In the genomic region with DNA sequence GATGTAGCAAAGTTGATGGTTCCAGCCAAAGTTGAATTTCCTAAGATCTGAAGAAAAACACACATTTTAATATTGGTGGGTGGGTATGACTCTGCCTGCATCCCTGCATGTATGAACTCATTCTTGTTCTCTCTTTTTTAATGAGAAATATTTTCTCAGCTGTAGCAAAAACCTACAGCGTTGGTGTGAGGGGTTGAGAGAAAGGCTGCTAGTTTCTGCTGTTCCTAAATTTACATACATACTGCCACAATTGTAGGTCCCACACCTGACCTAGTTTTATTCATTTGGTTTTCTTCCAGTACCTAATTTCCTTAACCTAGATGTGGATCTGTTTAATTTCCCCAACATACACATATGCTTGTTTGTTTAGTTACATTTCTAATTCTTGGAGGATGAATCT, we compare ENCODE assay signal across 13 cellular contexts. TPM values are rescaled to one million over a fixed set of nuclear protein-coding genes. Genes with fewer than 3 reads are reported as not detected.
DNase-seq lines count a peak whose midpoint lies in the region; ATAC-seq and TF ChIP-seq lines count a peak whose summit lies in the region.
"Had no signal": no experiment of that assay in that cellular context is flagged by ENCODE, and none has a peak within 500 bp of the region (broad histone marks: within the 10 kb centered on the region; RNA-seq: fewer than 3 reads in every experiment).

No MANE protein-coding gene starts in this region.

- H2AFZ ChIP-seq in hepatocyte: no peak overlapping the region
- H2AFZ ChIP-seq in H9 (ENCODE audit: low read length): no peak overlapping the region

- H3K79me2 ChIP-seq in hepatocyte: peaks cover 54% of the 10 kb centered on the region
- H3K79me2 ChIP-seq in H9 (ENCODE audit: insufficient read depth, low read length): no peaks in the 10 kb centered on the region

- no peak overlapping the region for H3T11ph ChIP-seq in H9 (ENCODE audit: low read length)

- peaks cover 41% of the 10 kb centered on the region for H3K36me3 Mint-ChIP-seq in activated CD4-positive, alpha-beta memory T cell treated with anti-CD3 and anti-CD28 coated beads, Interleukin-2, amount 10 ng/mL, durations not matched to agents 7 days and 5 days (ENCODE audit: low read depth)
- no peaks in the 10 kb centered on the region; a peak in 1 of 7 replicates for H3K36me3 Mint-ChIP-seq in H9 (ENCODE audit: insufficient read depth in 1 of 3, low read depth in 3 of 3)

- no peak overlapping the region for H3K56ac ChIP-seq in H9 (ENCODE audit: insufficient read length, low read depth, low read length)

- H4K8ac ChIP-seq in H9 (replicated peaks; ENCODE audit: insufficient read length, low read depth, low read length): no peak overlapping the region

- H3K9ac ChIP-seq in H9 (ENCODE audit: extremely low read depth, insufficient read length, low read length): no peak overlapping the region

- no peaks in the 10 kb centered on the region for H3K27me3 ChIP-seq in hepatocyte
- no peaks in the 10 kb centered on the region for H3K27me3 ChIP-seq in stomach
- no peaks in the 10 kb centered on the region; the same call in 1 of the 2 replicates for H3K27me3 ChIP-seq in H9 (ENCODE audit: insufficient read depth, low read length)

- H3K4me3 ChIP-seq in GM12865 (ENCODE audit: low read depth, low read length): peak overlapping the region; percentile 65
- no peak overlapping the region for H3K4me3 ChIP-seq in hepatocyte
- no peak overlapping the region for H3K4me3 ChIP-seq in stomach
- no peak overlapping the region for H3K4me3 ChIP-seq in coronary artery
- H3K4me3 ChIP-seq: mucosa of descending colon, smooth muscle cell had no signal

- no peak overlapping the region for H2BK15ac ChIP-seq in H9 (ENCODE audit: low read depth, low read length)

- no peak overlapping the region for H2BK12ac ChIP-seq in H9 (ENCODE audit: insufficient read length, low read depth, low read length)

- DNase-seq in GM12865 (ENCODE audit: low read depth) (peak; percentile 50), hepatocyte (ENCODE audit: low spot score) (no peak), stomach (no peak), coronary artery (ENCODE audit: low spot score) (no peak), H9 (no peak), NCI-H510A treated with DMSO at 0.1 percent for 48 hours (lab: John Stamatoyannopoulos, UW) (no peak)
- DNase-seq in activated CD4-positive, alpha-beta memory T cell treated with anti-CD3 and anti-CD28 coated beads, Interleukin-2, amount 10 ng/mL, durations not matched to agents 7 days and 5 days: no peak
- DNase-seq: EL, NCI-H524 had no signal

- intact Hi-C loops in stomach (cut with DNase I; ENCODE audit: low total_unique reads): no loop called here

- no peak for ATAC-seq in HG02763 (IDR thresholded peaks at IDR 0.05; ENCODE audit: unreplicated experiment)
- ATAC-seq: mucosa of descending colon had no signal

- WGBS in hepatocyte (ENCODE audit: low lambda C conversion rate, missing lambda C conversion rate): 53% methylated on average over 1 of the region's 1 CpG
- WGBS in stomach, 5 donors: 34 to 50% (median 45%) methylated on average over 1 of the region's 1 CpG
- WGBS in H9 (ENCODE audit: extremely low coverage, insufficient read length, low lambda C conversion rate): no CpG with 5 or more reads among the region's 1 CpG

- H3K9me2 ChIP-seq in hepatocyte (replicated peaks; ENCODE audit: insufficient read depth): no peaks in the 10 kb centered on the region

- no peak overlapping the region for H2BK5ac ChIP-seq in H9 (ENCODE audit: insufficient read length, low read length)

- H3K4me1 ChIP-seq in hepatocyte (ENCODE audit: insufficient read depth) (peaks cover 47% of the 10 kb centered on the region), stomach (peaks cover 83 to 95% (median 93%) of the 10 kb centered on the region in 4 donors), H9 (ENCODE audit: insufficient read depth, low read length) (peaks cover 19% of the 10 kb centered on the region)

- H3K4ac ChIP-seq in H9 (ENCODE audit: low read depth, low read length): no peak overlapping the region

- H3K23me2 ChIP-seq in H9 (ENCODE audit: insufficient read length, low read depth, low read length, poor library complexity, severe bottlenecking): peaks cover 8% of the 10 kb centered on the region

- TF ChIP-seq CTCF in GM12865 (IDR thresholded peaks at IDR 0.05; ENCODE audit: insufficient read depth, low read depth, low read length, missing control alignments) (no peak), hepatocyte (IDR thresholded peaks at IDR 0.05; ENCODE audit: poor library complexity) (no peak), stomach (IDR thresholded peaks at IDR 0.05) (no peak), coronary artery (IDR thresholded peaks at IDR 0.05) (no peak), H9 (conservative IDR thresholded peaks at IDR 0.05) (no peak)

- TF ChIP-seq EP300 in stomach (IDR thresholded peaks at IDR 0.05): no peak

- no peak overlapping the region for H2BK120ac ChIP-seq in H9 (ENCODE audit: low read depth, low read length, poor library complexity, severe bottlenecking)

- POLR2A ChIA-PET in activated CD4-positive, alpha-beta memory T cell treated with anti-CD3 and anti-CD28 coated beads, Interleukin-2, amount 10 ng/mL, durations not matched to agents 7 days and 5 days (lab: Charles Lee): interaction anchor here (1.3 to 2.9 kb wide), 7 partner anchors 10 to 331 kb away, joined by 3 to 17 read pairs (median 4); partner anchors contain the start of genes FBXO24, LRCH4, MEPCE and SRRT

- peak overlapping the region; percentile 96 for H3K27ac Mint-ChIP-seq in activated CD4-positive, alpha-beta memory T cell treated with anti-CD3 and anti-CD28 coated beads, Interleukin-2, amount 10 ng/mL, durations not matched to agents 7 days and 5 days
- no peak overlapping the region; a peak in 1 of 7 replicates for H3K27ac Mint-ChIP-seq in H9

- H3K27ac ChIP-seq in hepatocyte (peak overlapping the region; percentile 93), stomach (peak overlapping the region in 4 of 5 donors; percentile 88 to 94 (median 90)), coronary artery (peak overlapping the region in 1 of 2 donors; percentile 95), H9 (ENCODE audit: insufficient read length, low read depth, low read length) (no peak overlapping the region)

- no peak overlapping the region for H4K5ac ChIP-seq in H9 (ENCODE audit: insufficient read length, low read depth, low read length)

- no peak overlapping the region for H3K23ac ChIP-seq in H9 (ENCODE audit: insufficient read length, low read depth, low read length)

- no peak overlapping the region for H4K91ac ChIP-seq in H9 (ENCODE audit: insufficient read length, low read depth, low read length)

- H3K4me2 ChIP-seq in hepatocyte (peak overlapping the region; percentile 57), H9 (ENCODE audit: insufficient read depth, insufficient read length, low read length) (no peak overlapping the region)
- H3K4me2 ChIP-seq: smooth muscle cell had no signal

- H3K4me3 Mint-ChIP-seq in activated CD4-positive, alpha-beta memory T cell treated with anti-CD3 and anti-CD28 coated beads, Interleukin-2, amount 10 ng/mL, durations not matched to agents 7 days and 5 days: peak overlapping the region; percentile 97
- no peak overlapping the region for H3K4me3 Mint-ChIP-seq in H9
- H3K4me3 Mint-ChIP-seq: dendritic cell treated with granulocyte-macrophage colony-stimulating factor and Interleukin-4, amounts not matched to agents 40 ng/mL and 50 ng/mL, for 4 days had no signal

- CTCF ChIA-PET in activated CD4-positive, alpha-beta memory T cell treated with anti-CD3 and anti-CD28 coated beads, Interleukin-2, amount 10 ng/mL, durations not matched to agents 7 days and 5 days (lab: Charles Lee): interaction anchor here (1.2 to 11.6 kb wide), 2 partner anchors 17 to 74 kb away, joined by 4 to 144 read pairs; no protein-coding TSS in a partner anchor

- H4K20me1 ChIP-seq in hepatocyte (ENCODE audit: insufficient read depth, poor library complexity, severe bottlenecking) (no peaks in the 10 kb centered on the region), H9 (ENCODE audit: control insufficient read depth, insufficient read depth, insufficient read length) (no peaks in the 10 kb centered on the region)

- H3K9me3 ChIP-seq in hepatocyte (ENCODE audit: low read depth) (no peaks in the 10 kb centered on the region), stomach (no peaks in the 10 kb centered on the region), H9 (ENCODE audit: control insufficient read depth, low read depth, low read length) (no peaks in the 10 kb centered on the region)
- H3K9me3 ChIP-seq: mucosa of descending colon had no signal

- no peaks in the 10 kb centered on the region for H3K27me3 Mint-ChIP-seq in activated CD4-positive, alpha-beta memory T cell treated with anti-CD3 and anti-CD28 coated beads, Interleukin-2, amount 10 ng/mL, durations not matched to agents 7 days and 5 days
- peaks cover 19% of the 10 kb centered on the region for H3K27me3 Mint-ChIP-seq in H9 (ENCODE audit: low read depth)
- H3K27me3 Mint-ChIP-seq: dendritic cell treated with granulocyte-macrophage colony-stimulating factor and Interleukin-4, amounts not matched to agents 40 ng/mL and 50 ng/mL, for 4 days had no signal

- no peak for TF ChIP-seq POLR2A in stomach (IDR thresholded peaks at IDR 0.05)

- H3K36me3 ChIP-seq in hepatocyte (replicated peaks; ENCODE audit: insufficient read depth, low read depth): no peaks in the 10 kb centered on the region
- no peaks in the 10 kb centered on the region for H3K36me3 ChIP-seq in stomach

- no peak overlapping the region for H3K18ac ChIP-seq in H9 (ENCODE audit: insufficient read length, low read depth, low read length)

- no peak overlapping the region for H2AK5ac ChIP-seq in H9 (ENCODE audit: insufficient read length, low read length)

- H3K79me1 ChIP-seq in H9 (ENCODE audit: insufficient read depth, low read depth, low read length, poor library complexity, severe bottlenecking): no peaks in the 10 kb centered on the region

- no peak overlapping the region for H3K14ac ChIP-seq in H9 (ENCODE audit: insufficient read depth, low read length)

- peaks cover 90% of the 10 kb centered on the region for H3K4me1 Mint-ChIP-seq in activated CD4-positive, alpha-beta memory T cell treated with anti-CD3 and anti-CD28 coated beads, Interleukin-2, amount 10 ng/mL, durations not matched to agents 7 days and 5 days
- peaks cover 76 to 81% of the 10 kb centered on the region in 2 experiments for H3K4me1 Mint-ChIP-seq in H9

- H2BK20ac ChIP-seq in H9 (ENCODE audit: low read depth, low read length, poor library complexity, severe bottlenecking): no peak overlapping the region

- no peaks in the 10 kb centered on the region for H3K9me3 Mint-ChIP-seq in activated CD4-positive, alpha-beta memory T cell treated with anti-CD3 and anti-CD28 coated beads, Interleukin-2, amount 10 ng/mL, durations not matched to agents 7 days and 5 days
- no peaks in the 10 kb centered on the region; a peak in 1 of 5 replicates for H3K9me3 Mint-ChIP-seq in H9
- H3K9me3 Mint-ChIP-seq: dendritic cell treated with granulocyte-macrophage colony-stimulating factor and Interleukin-4, amounts not matched to agents 40 ng/mL and 50 ng/mL, for 4 days had no signal

RNA-seq across cellular contexts. Expression of gene AGFG2, which starts 4.6 kb away (rescaled TPM):
- total RNA-seq in activated CD4-positive, alpha-beta memory T cell treated with anti-CD3 and anti-CD28 coated beads, Interleukin-2, amount 10 ng/mL, durations not matched to agents 7 days and 5 days: 10 to 100 TPM; 53.9 to 59.8 TPM
- total RNA-seq in hepatocyte (32.8 and 38.6 TPM in 2 replicates), stomach (100 to 1,000 TPM in 1 of 5 donors, 10 to 100 TPM in 3, 1 to 10 TPM in 1; 8.4 to 154 (median 16.4) TPM), H9 (2021) (11.2 and 12.7 TPM in 2 replicates)
- polyA plus RNA-seq in hepatocyte (33.3 and 53.7 TPM in 2 replicates), stomach (10 to 100 TPM in 2 of 3 donors, 1 to 10 TPM in 1; 7.9 to 11.0 (median 10.2) TPM)

RNA-seq across cellular contexts. Expression of gene SAP25, which starts 30.1 kb away (rescaled TPM):
- 10 to 100 TPM; 29.1 to 30.0 TPM for total RNA-seq in activated CD4-positive, alpha-beta memory T cell treated with anti-CD3 and anti-CD28 coated beads, Interleukin-2, amount 10 ng/mL, durations not matched to agents 7 days and 5 days
- not detected in 2 replicates for total RNA-seq in hepatocyte
- polyA plus RNA-seq in hepatocyte: 1.8 and 4.0 TPM in 2 replicates
- 1 to 10 TPM in 1 of 5 donors, under 1 TPM in 1, not detected in 3; 0.92 to 1.8 TPM for total RNA-seq in stomach
- polyA plus RNA-seq in stomach: 1 to 10 TPM; 1.4 to 4.7 (median 2.3) TPM
- 4.2 and 5.1 TPM in 2 replicates for total RNA-seq in H9 (2021)
- total RNA-seq: smooth muscle cell had no signal

RNA-seq across cellular contexts. Expression of gene LRCH4, which starts 42.3 kb away (rescaled TPM):
- 100 to 1,000 TPM; 199 to 204 TPM for total RNA-seq in activated CD4-positive, alpha-beta memory T cell treated with anti-CD3 and anti-CD28 coated beads, Interleukin-2, amount 10 ng/mL, durations not matched to agents 7 days and 5 days
- total RNA-seq in hepatocyte (34.0 and 40.3 TPM in 2 replicates), stomach (100 to 1,000 TPM in 3 of 5 donors, 10 to 100 TPM in 2; 23.7 to 263 (median 154) TPM), H9 (2021) (36.8 and 39.1 TPM in 2 replicates)
- polyA plus RNA-seq in hepatocyte (105 and 129 TPM in 2 replicates), stomach (10 to 100 TPM; 23.5 to 39.5 (median 26.0) TPM)

RNA-seq across cellular contexts. Expression of gene FBXO24, which starts 42.5 kb away (rescaled TPM):
- total RNA-seq in activated CD4-positive, alpha-beta memory T cell treated with anti-CD3 and anti-CD28 coated beads, Interleukin-2, amount 10 ng/mL, durations not matched to agents 7 days and 5 days: 1 to 10 TPM; 1.8 to 2.7 TPM
- total RNA-seq in hepatocyte (1.1 and 1.4 TPM in 2 replicates), stomach (under 1 TPM in 3 of 5 donors, not detected in 2; 0.37 to 0.45 (median 0.43) TPM), H9 (2021) (0.85 and 1.3 TPM in 2 replicates)
- polyA plus RNA-seq in hepatocyte (0.49 and 1.6 TPM in 2 replicates), stomach (under 1 TPM in 2 of 3 donors, not detected in 1; 0.44 to 0.88 TPM)

RNA-seq across cellular contexts. Expression of gene PCOLCE, which starts 58.6 kb away (rescaled TPM):
- total RNA-seq in activated CD4-positive, alpha-beta memory T cell treated with anti-CD3 and anti-CD28 coated beads, Interleukin-2, amount 10 ng/mL, durations not matched to agents 7 days and 5 days: 10 to 100 TPM; 16.0 to 18.7 TPM
- total RNA-seq in hepatocyte (64.2 and 90.0 TPM in 2 replicates), stomach (100 to 1,000 TPM in 1 of 5 donors, 10 to 100 TPM in 4; 15.8 to 129 (median 37.8) TPM), H9 (2021) (25.8 and 26.1 TPM in 2 replicates)
- polyA plus RNA-seq in hepatocyte (249 and 343 TPM in 2 replicates), stomach (10 to 100 TPM; 15.6 to 25.0 (median 18.6) TPM)
